10 cellular contexts compared by ENCODE assay signal in genomic region chr3:172596394-172596706, GRCh38.
DNase-seq lines count a peak whose midpoint lies in the region; ATAC-seq, FAIRE-seq and TF ChIP-seq lines count a peak whose summit lies in the region.
"Had no signal": no experiment of that assay in that cellular context is flagged by ENCODE, and none has a peak within 500 bp of the region (broad histone marks: within the 10 kb centered on the region; RNA-seq: fewer than 3 reads in every experiment).

No MANE protein-coding gene starts in this region.

- peaks cover 7% of the 10 kb centered on the region; the same call in 1 of the 3 replicates for H3K4me1 ChIP-seq in A549
- peaks cover 0 to 13% of the 10 kb centered on the region in 2 donors for H3K4me1 ChIP-seq in breast epithelium
- H3K4me1 ChIP-seq in GM23338 (ENCODE audit: insufficient read depth): no peaks in the 10 kb centered on the region

- no peak overlapping the region for H2AFZ ChIP-seq in GM23338

- H3K79me2 ChIP-seq in GM23338 (replicated peaks; ENCODE audit: insufficient read depth): no peaks in the 10 kb centered on the region

- peak overlapping the region; percentile 88 to 91 for H3K27ac Mint-ChIP-seq in natural killer cell treated with Interleukin-12 subunit alpha and Interleukin-12 subunit beta and Interleukin-15 and Interleukin-18, amount 100 ng/mL, for 72 hours
- H3K27ac Mint-ChIP-seq in GM23338: no peak overlapping the region

- TF ChIP-seq POLR2A in A549 (IDR thresholded peaks at IDR 0.05; ENCODE audit: low read length) (no peak), breast epithelium (IDR thresholded peaks at IDR 0.05) (no peak)

- H3K4me2 ChIP-seq in A549: peak overlapping the region; percentile 68; the same call in 2 of the 3 replicates
- H3K4me2 ChIP-seq in GM23338: no peak overlapping the region

- WGBS in A549 (ENCODE audit: missing lambda C conversion rate): 3% methylated on average over 2 of the region's 2 CpGs

- no peaks in the 10 kb centered on the region for H4K20me1 ChIP-seq in GM23338 (replicated peaks; ENCODE audit: insufficient read depth)

- no peak for TF ChIP-seq RAD21 in A549 (conservative IDR thresholded peaks at IDR 0.05 in 1 of 2, IDR thresholded peaks at IDR 0.05 in 1 of 2)

- H3K36me3 Mint-ChIP-seq in natural killer cell treated with Interleukin-12 subunit alpha and Interleukin-12 subunit beta and Interleukin-15 and Interleukin-18, amount 100 ng/mL, for 72 hours: peaks cover 2% of the 10 kb centered on the region
- no peaks in the 10 kb centered on the region for H3K36me3 Mint-ChIP-seq in GM23338 (ENCODE audit: low read depth)

- H3K4me3 Mint-ChIP-seq in natural killer cell treated with Interleukin-12 subunit alpha and Interleukin-12 subunit beta and Interleukin-15 and Interleukin-18, amount 100 ng/mL, for 72 hours: peak overlapping the region; percentile 78
- H3K4me3 Mint-ChIP-seq in GM23338: no peak overlapping the region

- H3K4me3 ChIP-seq in A549 (no peak overlapping the region), breast epithelium (no peak overlapping the region), GM23338 (no peak overlapping the region)

- no peaks in the 10 kb centered on the region for H3F3A ChIP-seq in GM23338 (replicated peaks; ENCODE audit: low read depth)

- H3K36me3 ChIP-seq in KOPT-K1 (ENCODE audit: insufficient read depth, low read length): no peaks in the 10 kb centered on the region
- H3K36me3 ChIP-seq in breast epithelium: no peaks in the 10 kb centered on the region
- no peaks in the 10 kb centered on the region for H3K36me3 ChIP-seq in GM23338 (ENCODE audit: insufficient read depth)

- no peak overlapping the region; a peak in 1 of 6 replicates for H3K27ac ChIP-seq in A549
- peak overlapping the region; percentile 96 for H3K27ac ChIP-seq in KOPT-K1 (ENCODE audit: low read depth, low read length, poor library complexity, severe bottlenecking)
- H3K27ac ChIP-seq in breast epithelium: peak overlapping the region; percentile 84 to 89
- no peak overlapping the region for H3K27ac ChIP-seq in GM23338 (ENCODE audit: low read depth)

- no peaks in the 10 kb centered on the region for H3K9me2 ChIP-seq in GM23338 (ENCODE audit: insufficient read depth)

- no peak for TF ChIP-seq EP300 in A549 (IDR thresholded peaks at IDR 0.05)

- FAIRE-seq in A549 (lab: Jason Lieb, UNC): no peak

- no peak for DNase-seq in A549 (ENCODE audit: low read depth in 1 of 2, low spot score in 1 of 2)
- no peak for DNase-seq in breast epithelium (ENCODE audit: low spot score in 2 of 2)
- DNase-seq in natural killer cell treated with Interleukin-12 subunit alpha and Interleukin-12 subunit beta and Interleukin-15 and Interleukin-18, amount 100 ng/mL, for 72 hours (ENCODE audit: low spot score): no peak
- no peak for DNase-seq in GM23338 (ENCODE audit: low spot score)
- no peak for DNase-seq in inferior parietal cortex (ENCODE audit: extremely low spot score)
- DNase-seq: NK-92 treated with Interleukin-12 subunit alpha and Interleukin-12 subunit beta, amount 100 ng/mL, for 24 hours had no signal

- POLR2A ChIA-PET in A549 (lab: Yijun Ruan, JAX): interaction anchor here (0.5 kb wide), 1 partner anchor 47 kb away, joined by 3 read pairs; no protein-coding TSS in a partner anchor

- intact Hi-C loops in breast epithelium (cut with DNase I; ENCODE audit: low total_unique reads): no loop called here

- CTCF ChIA-PET in A549 (lab: Yijun Ruan, JAX): interaction anchor here (0.6 to 3.5 kb wide), 31 partner anchors 11 to 254 kb away, joined by 3 to 34 read pairs (median 4); no protein-coding TSS in a partner anchor

- peaks cover 49% of the 10 kb centered on the region in 2 donors for H3K4me1 Mint-ChIP-seq in natural killer cell treated with Interleukin-12 subunit alpha and Interleukin-12 subunit beta and Interleukin-15 and Interleukin-18, amount 100 ng/mL, for 72 hours (ENCODE audit: low read depth in 2 of 2)
- H3K4me1 Mint-ChIP-seq in GM23338: no peaks in the 10 kb centered on the region; the same call in 2 of the 3 replicates

- TF ChIP-seq CTCF in A549 (IDR thresholded peaks at IDR 0.05): no peak
- no peak for TF ChIP-seq CTCF in breast epithelium (IDR thresholded peaks at IDR 0.05)
- TF ChIP-seq CTCF in GM23338 (conservative IDR thresholded peaks at IDR 0.05; ENCODE audit: low read depth in 2 of 2): no peak

- H3K27me3 Mint-ChIP-seq in natural killer cell treated with Interleukin-12 subunit alpha and Interleukin-12 subunit beta and Interleukin-15 and Interleukin-18, amount 100 ng/mL, for 72 hours: no peaks in the 10 kb centered on the region
- no peaks in the 10 kb centered on the region for H3K27me3 Mint-ChIP-seq in GM23338 (ENCODE audit: insufficient read depth, low read depth, poor library complexity)

- no peaks in the 10 kb centered on the region for H3K9me3 ChIP-seq in A549
- no peaks in the 10 kb centered on the region for H3K9me3 ChIP-seq in KOPT-K1 (ENCODE audit: insufficient read depth, low read length, poor library complexity, severe bottlenecking)
- H3K9me3 ChIP-seq in breast epithelium: no peaks in the 10 kb centered on the region
- H3K9me3 ChIP-seq: Caco-2 had no signal

- H3K27me3 ChIP-seq in breast epithelium (no peaks in the 10 kb centered on the region), GM23338 (ENCODE audit: insufficient read depth) (no peaks in the 10 kb centered on the region)

- no peaks in the 10 kb centered on the region for H3K9me3 Mint-ChIP-seq in natural killer cell treated with Interleukin-12 subunit alpha and Interleukin-12 subunit beta and Interleukin-15 and Interleukin-18, amount 100 ng/mL, for 72 hours
- no peaks in the 10 kb centered on the region; the same call in 2 of the 3 replicates for H3K9me3 Mint-ChIP-seq in GM23338

- ATAC-seq in A549 (no peak), HG02678 (IDR thresholded peaks at IDR 0.05; ENCODE audit: unreplicated experiment) (no peak), HG03045 (IDR thresholded peaks at IDR 0.05; ENCODE audit: unreplicated experiment) (no peak), GM23338 (no peak)
- ATAC-seq in natural killer cell treated with Interleukin-12 subunit alpha and Interleukin-12 subunit beta and Interleukin-15 and Interleukin-18, amount 100 ng/mL, for 72 hours: no peak

TF ChIP-seq in A549, 52 proteins besides CTCF, POLR2A, EP300 and RAD21:
- TF ChIP-seq PBX3 (IDR thresholded peaks at IDR 0.05) (no peak), MYC (IDR thresholded peaks at IDR 0.05; ENCODE audit: borderline replicate concordance, low read length) (no peak), E2F6 (IDR thresholded peaks at IDR 0.05; ENCODE audit: borderline replicate concordance, low read depth) (no peak), GATA3 (IDR thresholded peaks at IDR 0.05; ENCODE audit: borderline replicate concordance) (no peak), KDM5A (IDR thresholded peaks at IDR 0.05) (no peak), ZC3H11A (IDR thresholded peaks at IDR 0.05) (no peak), BHLHE40 (IDR thresholded peaks at IDR 0.05; ENCODE audit: low read depth, low read length) (no peak), HOXB13 (CRISPR knock-in tag; IDR thresholded peaks at IDR 0.05; ENCODE audit: low read depth) (no peak)

TF ChIP-seq in GM23338, 12 proteins besides CTCF, POLR2A, EP300 and RAD21 (continues in another document):
- TF ChIP-seq EZH2phosphoT487 (IDR thresholded peaks at IDR 0.05; ENCODE audit: unreplicated experiment) (no peak), ZNF114 (CRISPR knock-in tag; IDR thresholded peaks at IDR 0.05) (no peak), EZH2 (IDR thresholded peaks at IDR 0.05; ENCODE audit: low read depth, unreplicated experiment) (no peak), NANOG (IDR thresholded peaks at IDR 0.05; ENCODE audit: borderline replicate concordance) (no peak), POLR2AphosphoS5 (IDR thresholded peaks at IDR 0.05; ENCODE audit: low read depth) (no peak)

Comparison
In these comparisons a context has a peak if more than half of its experiments do, and no peak if none do; other contexts are left out.
1. H3K27ac ChIP-seq: peak in KOPT-K1 (single experiment) and breast epithelium (2 of 2); none in A549 (0 of 2) and GM23338 (single experiment).